ENCODE assay signal across 3 cellular contexts in genomic region chr18:36358141-36358540, GRCh38.
"Had no signal": no experiment of that assay in that cellular context is flagged by ENCODE, and none has a peak within 500 bp of the region (broad histone marks: within the 10 kb centered on the region; RNA-seq: fewer than 3 reads in every experiment).

No MANE protein-coding gene starts in this region.

- ATAC-seq: GM12878 had no signal

- H3K4me3 ChIP-seq: GM12878 had no signal

- DNase-seq: GDM1, GF-D8 had no signal
